In genomic region chr17:68295086-68295485, GRCh38 we compare ENCODE assay signal across 1 cellular context.
TF ChIP-seq lines count a peak whose summit lies in the region.

No MANE protein-coding gene starts in this region.

TF ChIP-seq in GM12878, 131 proteins besides CTCF, POLR2A, EP300 and RAD21:
- TF ChIP-seq BCL11A (IDR thresholded peaks at IDR 0.05; ENCODE audit: low read depth, low read length) (0 out of 2 replicates have a peak, but pooled peaks have one; percentile 31), ATF7 (IDR thresholded peaks at IDR 0.05; ENCODE audit: low read depth) (no peak), SIX5 (IDR thresholded peaks at IDR 0.05; ENCODE audit: low read depth, low read length, severe bottlenecking) (no peak), JUNB (IDR thresholded peaks at IDR 0.05) (peak; percentile 59; the same call in 1 of the 2 replicates)
